In the genomic region with DNA sequence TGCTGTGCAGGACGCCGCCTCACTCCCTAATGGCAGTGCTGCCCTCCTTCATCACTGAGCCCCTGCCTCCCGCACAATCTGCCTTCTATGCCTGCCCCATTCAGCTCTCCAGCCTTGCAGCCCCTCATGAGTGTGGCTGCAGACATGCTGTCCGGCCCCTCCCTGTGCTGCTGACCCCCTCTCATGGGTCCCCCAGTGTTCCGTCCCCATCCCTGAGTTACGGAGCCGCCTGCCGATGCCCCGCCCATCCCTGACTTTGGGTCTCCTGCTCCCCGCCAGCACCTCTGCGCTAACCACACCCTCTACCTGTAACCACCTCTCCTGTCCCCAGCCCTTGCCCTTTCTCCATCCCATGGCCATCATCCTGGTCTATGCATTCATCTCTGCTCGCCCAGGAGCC, we compare ENCODE assay signal across 25 cellular contexts.
"Had no signal": no experiment of that assay in that cellular context is flagged by ENCODE, and none has a peak within 500 bp of the region (broad histone marks: within the 10 kb centered on the region; RNA-seq: fewer than 3 reads in every experiment).

No MANE protein-coding gene starts in this region.

- DNase-seq: colonic mucosa; effector CD8-positive, alpha-beta T cell; endodermal cell; foreskin keratinocyte; heart right ventricle; hippocampal formation; mesenchymal stem cell; mucosa of descending colon; naive B cell; ovary; right lobe of liver; stimulated activated CD4-positive, alpha-beta T cell treated with anti-CD3 and anti-CD28 coated beads, Interleukin-15, amount 100 ng/mL, for 24 hours; stimulated activated CD4-positive, alpha-beta T cell treated with anti-CD3 and anti-CD28 coated beads, Interleukin-2, amount 100 ng/mL, for 48 hours; stimulated activated naive B cell treated with anti-CD40 and anti-IgM and Interleukin-4, amounts not matched to agents 10 μg/mL and 1 μg/mL and 100 μg/mL, for 72 hours had no signal

- H3K4me1 Mint-ChIP-seq: endodermal cell, neural crest cell had no signal

- H3K27ac Mint-ChIP-seq: dendritic cell treated with granulocyte-macrophage colony-stimulating factor and Interleukin-4, amounts not matched to agents 40 ng/mL and 50 ng/mL, for 4 days; mesothelial cell of epicardium; natural killer cell treated with Interleukin-12 subunit alpha and Interleukin-12 subunit beta and Interleukin-15 and Interleukin-18, amount 100 ng/mL, for 72 hours; stimulated activated naive B cell treated with anti-CD40 and anti-IgM and Interleukin-4, amounts not matched to agents 10 μg/mL and 1 μg/mL and 100 μg/mL, for 72 hours; stimulated activated naive CD8-positive, alpha-beta T cell treated with anti-CD3 and anti-CD28 coated beads, Interleukin-15, Interleukin-2, amounts not matched to agents 100 ng/mL and 50 ng/mL, for 24 hours had no signal

- H3K9me3 ChIP-seq: colonic mucosa, esophagus muscularis mucosa, gastroesophageal sphincter, heart right ventricle, mucosa of descending colon, ovary, right lobe of liver, thoracic aorta, tibial nerve, vagina had no signal

- H3K4me3 ChIP-seq: colonic mucosa, esophagus muscularis mucosa, gastroesophageal sphincter, heart right ventricle, mucosa of descending colon, ovary, right lobe of liver, thoracic aorta, tibial nerve, vagina had no signal

- H3K27me3 ChIP-seq: colonic mucosa, esophagus muscularis mucosa, foreskin keratinocyte, gastroesophageal sphincter, ovary, right lobe of liver, tibial nerve, vagina had no signal

- H3K36me3 Mint-ChIP-seq: naive B cell; natural killer cell treated with Interleukin-12 subunit alpha and Interleukin-12 subunit beta and Interleukin-15 and Interleukin-18, amount 100 ng/mL, for 72 hours had no signal

- ATAC-seq: foreskin keratinocyte; gastroesophageal sphincter; left lobe of liver; natural killer cell treated with Interleukin-12 subunit alpha and Interleukin-12 subunit beta and Interleukin-15 and Interleukin-18, amount 100 ng/mL, for 72 hours; stimulated activated naive B cell treated with anti-CD40 and anti-IgM and Interleukin-4, amounts not matched to agents 10 μg/mL and 1 μg/mL and 100 μg/mL, for 72 hours had no signal

- H3K4me3 Mint-ChIP-seq: dendritic cell treated with granulocyte-macrophage colony-stimulating factor and Interleukin-4, amounts not matched to agents 40 ng/mL and 50 ng/mL, for 4 days; endodermal cell; mesothelial cell of epicardium; naive B cell; natural killer cell treated with Interleukin-12 subunit alpha and Interleukin-12 subunit beta and Interleukin-15 and Interleukin-18, amount 100 ng/mL, for 72 hours; neural crest cell; stimulated activated naive B cell treated with anti-CD40 and anti-IgM and Interleukin-4, amounts not matched to agents 10 μg/mL and 1 μg/mL and 100 μg/mL, for 72 hours; stimulated activated naive CD8-positive, alpha-beta T cell treated with anti-CD3 and anti-CD28 coated beads, Interleukin-15, Interleukin-2, amounts not matched to agents 100 ng/mL and 50 ng/mL, for 24 hours had no signal

- H3K9me3 Mint-ChIP-seq: dendritic cell treated with granulocyte-macrophage colony-stimulating factor and Interleukin-4, amounts not matched to agents 40 ng/mL and 50 ng/mL, for 4 days; endodermal cell; mesothelial cell of epicardium; naive B cell; natural killer cell treated with Interleukin-12 subunit alpha and Interleukin-12 subunit beta and Interleukin-15 and Interleukin-18, amount 100 ng/mL, for 72 hours; neural crest cell; stimulated activated naive B cell treated with anti-CD40 and anti-IgM and Interleukin-4, amounts not matched to agents 10 μg/mL and 1 μg/mL and 100 μg/mL, for 72 hours; stimulated activated naive CD8-positive, alpha-beta T cell treated with anti-CD3 and anti-CD28 coated beads, Interleukin-15, Interleukin-2, amounts not matched to agents 100 ng/mL and 50 ng/mL, for 24 hours had no signal

- H3K4me1 ChIP-seq: colonic mucosa, esophagus muscularis mucosa, foreskin keratinocyte, gastroesophageal sphincter, right lobe of liver, vagina had no signal

- H3K36me3 ChIP-seq: ovary had no signal

- H3K27ac ChIP-seq: colonic mucosa, esophagus muscularis mucosa, foreskin keratinocyte, gastroesophageal sphincter, heart right ventricle, ovary, right lobe of liver, thoracic aorta, tibial nerve, vagina had no signal
